In genomic region chr1:98102369-98103030, GRCh38 we compare ENCODE assay signal across 23 cellular contexts.
DNase-seq lines count a peak whose midpoint lies in the region; ATAC-seq, FAIRE-seq and TF ChIP-seq lines count a peak whose summit lies in the region.
"Had no signal": no experiment of that assay in that cellular context is flagged by ENCODE, and none has a peak within 500 bp of the region (broad histone marks: within the 10 kb centered on the region; RNA-seq: fewer than 3 reads in every experiment).

No MANE protein-coding gene starts in this region.

- H3K36me3 ChIP-seq in keratinocyte (ENCODE audit: control insufficient read depth in 2 of 2, extremely low read depth in 1 of 2, insufficient read depth in 2 of 2, low read length in 2 of 2) (no peaks in the 10 kb centered on the region), aorta (ENCODE audit: control insufficient read depth in 1 of 2, insufficient read depth in 2 of 2, low read length in 1 of 2) (no peaks in the 10 kb centered on the region), trophoblast cell (ENCODE audit: control insufficient read depth in 1 of 2, insufficient read depth in 2 of 2, low read length in 2 of 2) (no peaks in the 10 kb centered on the region)
- H3K36me3 ChIP-seq: breast epithelium, lower lobe of right lung had no signal

- no peak overlapping the region for H2AFZ ChIP-seq in keratinocyte (ENCODE audit: control insufficient read depth, low read length)
- H2AFZ ChIP-seq in trophoblast cell (ENCODE audit: insufficient read depth, low read length, poor library complexity): no peak overlapping the region

- WGBS in aorta, 2 donors: 55 to 58% methylated on average over 4 of the region's 4 CpGs
- no CpG with 5 or more reads among the region's 4 CpGs for WGBS in trophoblast cell (ENCODE audit: extremely low coverage, insufficient coverage, insufficient read length)

- no peak for ATAC-seq in aorta (ENCODE audit: low FRiP score)
- ATAC-seq: activated naive CD4-positive, alpha-beta T cell treated with anti-CD3 and anti-CD28 coated beads, Interleukin-2, amount 50 U/mL, for 72 hours; lower lobe of right lung; stimulated activated effector memory CD8-positive, alpha-beta T cell treated with anti-CD3 and anti-CD28 coated beads, Interleukin-12 subunit alpha, Interleukin-12 subunit beta, amount 100 ng/mL, for 72 hours had no signal

- DNase-seq in EL (peak; percentile 21), NCI-H1694 (lab: John Stamatoyannopoulos, UW) (peak; percentile 18), cardiac fibroblast (ENCODE audit: low read depth in 2 of 2) (peak; percentile 70 to 78), keratinocyte (ENCODE audit: low read depth, low spot score) (no peak), aorta (no peak), NCI-H187 treated with DMSO at 0.1 percent for 48 hours (lab: John Stamatoyannopoulos, UW) (no peak), NCI-H146 (lab: John Stamatoyannopoulos, UW) (no peak), trophoblast cell (no peak)
- DNase-seq: activated CD4-positive, alpha-beta T cell treated with anti-CD3 and anti-CD28 coated beads for 1 hour; H9; head of caudate nucleus; immature natural killer cell; lower lobe of right lung; NCI-H1417 treated with DMSO at 0.1 percent for 48 hours; NCI-H226; NK-92 treated with Interleukin-12 subunit alpha and Interleukin-12 subunit beta, amount 100 ng/mL, for 24 hours; nucleus accumbens; retina; stimulated activated CD4-positive, alpha-beta T cell treated with anti-CD3 and anti-CD28 coated beads, Interleukin-15, amount 100 ng/mL, for 24 hours; testis had no signal

- H3K4ac ChIP-seq in trophoblast cell (ENCODE audit: low read depth, low read length): no peak overlapping the region

- intact Hi-C loops in aorta (cut with DNase I): no loop called here

- no peak overlapping the region for H4K8ac ChIP-seq in trophoblast cell (ENCODE audit: low read depth, low read length)

- H3K9ac ChIP-seq in keratinocyte (ENCODE audit: control insufficient read depth, extremely low read depth, insufficient read depth, low read length) (no peak overlapping the region), trophoblast cell (ENCODE audit: low read length) (no peak overlapping the region)

- H4K91ac ChIP-seq in trophoblast cell (ENCODE audit: low read depth, low read length): no peak overlapping the region

- no peak overlapping the region for H2BK5ac ChIP-seq in trophoblast cell (ENCODE audit: low read depth, low read length, poor library complexity)

- H3K14ac ChIP-seq in trophoblast cell (ENCODE audit: low read length): no peak overlapping the region

- H3K23ac ChIP-seq in trophoblast cell (ENCODE audit: low read length): no peak overlapping the region

- no peaks in the 10 kb centered on the region for H3K79me2 ChIP-seq in keratinocyte (ENCODE audit: control insufficient read depth, insufficient read depth, low read length)
- no peaks in the 10 kb centered on the region for H3K79me2 ChIP-seq in trophoblast cell (ENCODE audit: control insufficient read depth, insufficient read depth, low read length, poor library complexity)

- H3K4me2 ChIP-seq in keratinocyte (ENCODE audit: control insufficient read depth, extremely low read depth, insufficient read depth, low read depth, low read length) (no peak overlapping the region), trophoblast cell (ENCODE audit: low read length) (no peak overlapping the region)

- H4K20me1 ChIP-seq in keratinocyte (ENCODE audit: control insufficient read depth, extremely low read depth, insufficient read depth, low read length): no peaks in the 10 kb centered on the region

- H3K9me1 ChIP-seq in keratinocyte (ENCODE audit: control insufficient read depth, extremely low read depth, insufficient read depth, low read length): no peaks in the 10 kb centered on the region

- peak; percentile 59 for FAIRE-seq in keratinocyte (lab: Jason Lieb, UNC)

- H3K4me1 ChIP-seq in keratinocyte (ENCODE audit: control insufficient read depth, extremely low read depth, insufficient read depth, low read length) (peaks cover 9% of the 10 kb centered on the region), aorta (ENCODE audit: control insufficient read depth in 1 of 2, insufficient read depth in 2 of 2, low read length in 2 of 2) (no peaks in the 10 kb centered on the region), trophoblast cell (ENCODE audit: control insufficient read depth in 1 of 2, insufficient read depth in 2 of 2, low read length in 2 of 2) (no peaks in the 10 kb centered on the region)
- H3K4me1 ChIP-seq: breast epithelium, lower lobe of right lung, testis had no signal

- H3K27ac ChIP-seq in keratinocyte (ENCODE audit: control insufficient read depth, insufficient read depth, low read length) (no peak overlapping the region), aorta (ENCODE audit: low read depth in 1 of 2, low read length in 2 of 2) (no peak overlapping the region), trophoblast cell (ENCODE audit: low read depth, low read length) (no peak overlapping the region)
- H3K27ac ChIP-seq: breast epithelium, lower lobe of right lung, testis had no signal

- TF ChIP-seq CTCF in cardiac fibroblast (IDR thresholded peaks at IDR 0.05; ENCODE audit: low read depth, low read length) (no peak), keratinocyte (optimal IDR thresholded peaks at IDR 0.05 in 1 of 3, IDR thresholded peaks at IDR 0.05 in 1 of 3, conservative IDR thresholded peaks at IDR 0.05 in 1 of 3; ENCODE audit: extremely low read depth in 1 of 3, insufficient read depth in 2 of 3, low read length in 3 of 3) (no peak)

- no peak overlapping the region for H2AK5ac ChIP-seq in trophoblast cell (ENCODE audit: low read length)

- dilution Hi-C loops in keratinocyte (cut with MboI; ENCODE audit: extremely low pct_ligation_motif_present, low sequenced_read_pairs): no loop called here

- no peak overlapping the region for H2BK120ac ChIP-seq in trophoblast cell (ENCODE audit: insufficient read depth, low read length, poor library complexity)

- H4K12ac ChIP-seq in trophoblast cell (ENCODE audit: low read depth, low read length): no peak overlapping the region

- no peaks in the 10 kb centered on the region for H3K79me1 ChIP-seq in trophoblast cell (ENCODE audit: low read length)

- H3K9me3 ChIP-seq in keratinocyte (ENCODE audit: control insufficient read depth, low read depth, low read length) (peaks cover 2% of the 10 kb centered on the region), aorta (ENCODE audit: control insufficient read depth, low read length) (no peaks in the 10 kb centered on the region), trophoblast cell (ENCODE audit: insufficient read depth, low read depth, low read length) (no peaks in the 10 kb centered on the region)
- H3K9me3 ChIP-seq: testis had no signal

- no peak overlapping the region for H3K18ac ChIP-seq in trophoblast cell (ENCODE audit: low read length)

- no peak overlapping the region for H2BK12ac ChIP-seq in trophoblast cell (ENCODE audit: low read length)

- H3K27me3 ChIP-seq in keratinocyte (ENCODE audit: control insufficient read depth, extremely low read depth, insufficient read depth, low read length) (no peaks in the 10 kb centered on the region), aorta (ENCODE audit: control insufficient read depth in 1 of 2, insufficient read depth in 2 of 2, low read length in 1 of 2) (no peaks in the 10 kb centered on the region), trophoblast cell (ENCODE audit: insufficient read depth, low read length) (no peaks in the 10 kb centered on the region)
- H3K27me3 ChIP-seq: breast epithelium, testis had no signal

- H3K4me3 ChIP-seq in cardiac fibroblast (replicated peaks in 1 of 2; ENCODE audit: low read depth in 2 of 2, low read length in 2 of 2) (no peak overlapping the region), keratinocyte (ENCODE audit: control insufficient read depth in 2 of 3, extremely low read depth in 1 of 3, insufficient read depth in 2 of 3, low read depth in 1 of 3, low read length in 3 of 3) (no peak overlapping the region), aorta (ENCODE audit: low read length in 2 of 2) (no peak overlapping the region), trophoblast cell (ENCODE audit: low read depth, low read length) (no peak overlapping the region)
- H3K4me3 ChIP-seq: breast epithelium, lower lobe of right lung, testis had no signal

Comparison
In these comparisons a context has a peak if more than half of its experiments do, and no peak if none do; other contexts are left out.
1. DNase-seq: peak in EL (single experiment), NCI-H1694 (single experiment) and cardiac fibroblast (2 of 2); none in keratinocyte (single experiment), aorta (0 of 2), NCI-H187 treated with DMSO at 0.1 percent for 48 hours (single experiment), NCI-H146 (single experiment) and trophoblast cell (0 of 2).